ENCODE assay signal across 9 cellular contexts in the genomic region with DNA sequence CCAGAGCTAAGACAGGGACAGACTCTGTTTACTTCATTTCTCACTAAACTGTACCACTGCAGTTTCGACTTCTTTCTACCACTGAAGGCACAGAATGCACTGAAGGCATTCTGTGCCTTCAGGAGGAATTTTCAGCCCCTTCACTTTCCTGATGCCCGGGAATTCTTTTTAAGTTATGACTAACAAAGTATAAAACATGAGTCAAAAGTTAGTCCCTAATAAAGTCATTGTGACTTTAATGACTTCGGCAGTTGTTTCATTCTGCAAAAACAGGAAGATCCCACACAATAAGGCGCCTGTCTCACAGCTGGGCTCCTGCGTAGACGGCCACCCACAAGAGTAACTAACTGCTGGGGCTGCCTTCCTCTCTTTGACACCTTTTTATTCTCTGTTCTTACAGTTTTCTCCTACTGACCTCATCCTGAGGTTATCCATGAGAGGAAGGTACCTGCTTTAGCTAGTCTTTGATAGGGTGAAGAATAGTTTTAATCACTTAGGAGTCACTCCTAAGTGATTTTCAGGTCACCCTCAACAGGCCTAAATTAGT.
DNase-seq lines count a peak whose midpoint lies in the region; ATAC-seq and TF ChIP-seq lines count a peak whose summit lies in the region.
"Had no signal": no experiment of that assay in that cellular context is flagged by ENCODE, and none has a peak within 500 bp of the region (broad histone marks: within the 10 kb centered on the region; RNA-seq: fewer than 3 reads in every experiment).

No MANE protein-coding gene starts in this region.

- peak overlapping the region; percentile 45 for H3K4me3 ChIP-seq in Karpas-422 (ENCODE audit: low read length)
- peak overlapping the region in 1 of 5 donors; percentile 16 for H3K4me3 ChIP-seq in subcutaneous abdominal adipose tissue (ENCODE audit: low read depth in 1 of 5, low read length in 5 of 5)

- H3K4me1 ChIP-seq in Karpas-422 (ENCODE audit: low read length) (peaks cover 72% of the 10 kb centered on the region), subcutaneous abdominal adipose tissue (ENCODE audit: control insufficient read depth in 5 of 5, insufficient read depth in 5 of 5, low read length in 5 of 5) (peaks cover 0 to 46% (median 5%) of the 10 kb centered on the region in 5 donors)

- peaks cover 4% of the 10 kb centered on the region for H3K9me3 Mint-ChIP-seq in activated T-helper 2 cell treated with anti-CD3 and anti-CD28 coated beads, Interferon-gamma antibody, Interleukin-2, Interleukin-4, amounts not matched to agents 10 μg/mL and 5 μg/mL and 100 μg/mL, durations not matched to agents 14 hours and 24 hours and 36 hours

- no peaks in the 10 kb centered on the region for H4K20me1 ChIP-seq in Karpas-422 (ENCODE audit: insufficient read depth, low read depth, low read length)

- H3K4me2 ChIP-seq in Karpas-422 (ENCODE audit: low read depth, low read length, poor library complexity, severe bottlenecking) = peak overlapping the region; percentile 66
- H3K4me2 ChIP-seq: KMS-11 had no signal

- H3K36me3 Mint-ChIP-seq in activated T-helper 2 cell treated with anti-CD3 and anti-CD28 coated beads, Interferon-gamma antibody, Interleukin-2, Interleukin-4, amounts not matched to agents 10 μg/mL and 5 μg/mL and 100 μg/mL, durations not matched to agents 14 hours and 24 hours and 36 hours (ENCODE audit: low read depth) = peaks cover 49% of the 10 kb centered on the region

- peak; percentile 61 for ATAC-seq in GM21786 (IDR thresholded peaks at IDR 0.05; ENCODE audit: unreplicated experiment)

- H3K27me3 ChIP-seq in Karpas-422 (ENCODE audit: low read length) (no peaks in the 10 kb centered on the region), subcutaneous abdominal adipose tissue (ENCODE audit: control insufficient read depth in 5 of 5, insufficient read depth in 4 of 5, low read length in 5 of 5) (no peaks in the 10 kb centered on the region)

- H3K79me2 ChIP-seq in Karpas-422 (ENCODE audit: low read length) = no peaks in the 10 kb centered on the region

- peak overlapping the region; percentile 72 for H3K27ac Mint-ChIP-seq in activated T-helper 2 cell treated with anti-CD3 and anti-CD28 coated beads, Interferon-gamma antibody, Interleukin-2, Interleukin-4, amounts not matched to agents 10 μg/mL and 5 μg/mL and 100 μg/mL, durations not matched to agents 14 hours and 24 hours and 36 hours

- H3K4me3 Mint-ChIP-seq in activated T-helper 2 cell treated with anti-CD3 and anti-CD28 coated beads, Interferon-gamma antibody, Interleukin-2, Interleukin-4, amounts not matched to agents 10 μg/mL and 5 μg/mL and 100 μg/mL, durations not matched to agents 14 hours and 24 hours and 36 hours (ENCODE audit: low read depth) = peak overlapping the region; percentile 47

- H3K9me2 ChIP-seq in Karpas-422 (replicated peaks; ENCODE audit: insufficient read depth, low read length) = no peaks in the 10 kb centered on the region

- intact Hi-C loops in activated T-helper 2 cell treated with anti-CD3 and anti-CD28 coated beads, Interferon-gamma antibody, Interleukin-2, Interleukin-4, amounts not matched to agents 10 μg/mL and 5 μg/mL and 100 μg/mL, durations not matched to agents 14 hours and 24 hours and 36 hours (cut with micrococcal nuclease) = loop anchor here (1.0 to 10.0 kb wide), 7 partner anchors 14 to 395 kb away; no protein-coding TSS in a partner anchor

- TF ChIP-seq POLR2A in erythroblast (IDR thresholded peaks at IDR 0.05; ENCODE audit: low read length) = no peak

- peak; percentile 31 for DNase-seq in GF-D8 (lab: John Stamatoyannopoulos, UW)
- DNase-seq in Karpas-422 = peak; percentile 68
- DNase-seq in activated T-helper 2 cell treated with anti-CD3 and anti-CD28 coated beads, Interferon-gamma antibody, Interleukin-2, Interleukin-4, amounts not matched to agents 10 μg/mL and 5 μg/mL and 100 μg/mL, durations not matched to agents 14 hours and 24 hours and 36 hours (ENCODE audit: low spot score) = no peak
- DNase-seq in islet precursor cell = peak; percentile 58
- DNase-seq in erythroblast (lab: John Stamatoyannopoulos, UW) = no peak
- DNase-seq in NCI-H1048 (lab: John Stamatoyannopoulos, UW) = no peak

- peaks cover 68% of the 10 kb centered on the region for H3K4me1 Mint-ChIP-seq in activated T-helper 2 cell treated with anti-CD3 and anti-CD28 coated beads, Interferon-gamma antibody, Interleukin-2, Interleukin-4, amounts not matched to agents 10 μg/mL and 5 μg/mL and 100 μg/mL, durations not matched to agents 14 hours and 24 hours and 36 hours (ENCODE audit: low read depth)

- H3K9ac ChIP-seq in Karpas-422 (ENCODE audit: low read length) (peak overlapping the region; percentile 52), subcutaneous abdominal adipose tissue (ENCODE audit: low read length in 5 of 5) (peak overlapping the region in 1 of 5 donors; percentile 40)
- H3K9ac ChIP-seq: KMS-11 had no signal

- H3K27ac ChIP-seq in Karpas-422 (ENCODE audit: low read length) (peak overlapping the region; percentile 82), subcutaneous abdominal adipose tissue (ENCODE audit: low read depth, low read length) (peak overlapping the region; percentile 54)
- H3K27ac ChIP-seq: KMS-11 had no signal

- H3K27me3 Mint-ChIP-seq in activated T-helper 2 cell treated with anti-CD3 and anti-CD28 coated beads, Interferon-gamma antibody, Interleukin-2, Interleukin-4, amounts not matched to agents 10 μg/mL and 5 μg/mL and 100 μg/mL, durations not matched to agents 14 hours and 24 hours and 36 hours (ENCODE audit: low read depth) = no peaks in the 10 kb centered on the region

- no peaks in the 10 kb centered on the region for H3K36me3 ChIP-seq in Karpas-422 (ENCODE audit: insufficient read depth, low read length)
- no peaks in the 10 kb centered on the region for H3K36me3 ChIP-seq in subcutaneous abdominal adipose tissue (ENCODE audit: control insufficient read depth in 5 of 5, insufficient read depth in 5 of 5, low read length in 5 of 5)

- peak overlapping the region; percentile 27; the same call in 1 of the 2 replicates for H2AFZ ChIP-seq in Karpas-422 (ENCODE audit: low read length)

- H3K9me3 ChIP-seq in Karpas-422 (ENCODE audit: low read length) = no peaks in the 10 kb centered on the region
- H3K9me3 ChIP-seq in subcutaneous abdominal adipose tissue (ENCODE audit: control insufficient read depth in 5 of 5, low read length in 5 of 5) = no peaks in the 10 kb centered on the region

Comparison
In these comparisons a context has a peak if more than half of its experiments do, and no peak if none do; other contexts are left out.
1. DNase-seq: peak in GF-D8 (single experiment), Karpas-422 (single experiment) and islet precursor cell (single experiment); none in activated T-helper 2 cell treated with anti-CD3 and anti-CD28 coated beads, Interferon-gamma antibody, Interleukin-2, Interleukin-4, amounts not matched to agents 10 μg/mL and 5 μg/mL and 100 μg/mL, durations not matched to agents 14 hours and 24 hours and 36 hours (single experiment), erythroblast (0 of 2) and NCI-H1048 (single experiment).